ENCODE assay signal across 1 cellular context in the genomic region with DNA sequence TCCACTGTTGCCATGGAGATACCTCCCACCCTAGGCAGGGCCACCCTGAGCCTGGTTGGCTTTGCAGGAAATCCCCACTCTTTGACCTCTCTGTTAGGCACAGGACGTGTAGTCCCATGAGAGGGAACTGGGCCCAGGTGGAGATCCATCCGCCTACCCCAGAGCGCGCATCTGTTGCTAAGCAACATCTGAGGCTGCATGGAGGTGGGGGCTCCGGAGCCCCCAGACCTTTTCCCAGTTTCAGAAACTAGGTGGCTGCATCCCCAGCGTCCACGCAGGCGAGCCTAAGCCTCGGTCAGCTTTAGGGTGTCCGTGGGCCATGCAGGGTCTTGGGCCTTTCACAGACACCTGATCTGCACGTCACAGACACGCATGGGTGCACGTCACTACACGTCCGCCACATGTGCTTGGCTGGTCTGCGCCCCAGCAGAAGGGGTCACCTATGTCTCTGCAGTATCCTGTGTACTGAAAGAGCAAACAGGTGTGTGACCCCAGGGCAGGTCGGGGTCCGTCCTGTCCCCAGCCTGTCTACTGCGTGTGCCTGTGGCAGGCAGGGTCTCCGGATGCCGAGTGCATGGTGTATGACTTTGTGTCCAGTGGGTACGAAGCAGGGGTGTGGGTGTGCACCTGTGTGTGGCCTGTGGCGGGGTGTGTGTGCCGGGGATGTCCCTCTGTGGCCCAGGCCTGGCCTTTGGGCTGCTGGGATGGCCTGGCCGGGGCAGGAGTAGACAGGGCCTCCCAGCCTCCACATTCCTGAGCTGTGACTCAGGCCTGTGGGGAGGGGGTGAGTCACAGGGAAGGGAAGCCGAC.
TF ChIP-seq lines count a peak whose summit lies in the region.

No MANE protein-coding gene starts in this region.

TF ChIP-seq in HepG2, 621 proteins besides CTCF, POLR2A, EP300 and RAD21 (continued from another document and continues in another):
- TF ChIP-seq, protein P1, sequence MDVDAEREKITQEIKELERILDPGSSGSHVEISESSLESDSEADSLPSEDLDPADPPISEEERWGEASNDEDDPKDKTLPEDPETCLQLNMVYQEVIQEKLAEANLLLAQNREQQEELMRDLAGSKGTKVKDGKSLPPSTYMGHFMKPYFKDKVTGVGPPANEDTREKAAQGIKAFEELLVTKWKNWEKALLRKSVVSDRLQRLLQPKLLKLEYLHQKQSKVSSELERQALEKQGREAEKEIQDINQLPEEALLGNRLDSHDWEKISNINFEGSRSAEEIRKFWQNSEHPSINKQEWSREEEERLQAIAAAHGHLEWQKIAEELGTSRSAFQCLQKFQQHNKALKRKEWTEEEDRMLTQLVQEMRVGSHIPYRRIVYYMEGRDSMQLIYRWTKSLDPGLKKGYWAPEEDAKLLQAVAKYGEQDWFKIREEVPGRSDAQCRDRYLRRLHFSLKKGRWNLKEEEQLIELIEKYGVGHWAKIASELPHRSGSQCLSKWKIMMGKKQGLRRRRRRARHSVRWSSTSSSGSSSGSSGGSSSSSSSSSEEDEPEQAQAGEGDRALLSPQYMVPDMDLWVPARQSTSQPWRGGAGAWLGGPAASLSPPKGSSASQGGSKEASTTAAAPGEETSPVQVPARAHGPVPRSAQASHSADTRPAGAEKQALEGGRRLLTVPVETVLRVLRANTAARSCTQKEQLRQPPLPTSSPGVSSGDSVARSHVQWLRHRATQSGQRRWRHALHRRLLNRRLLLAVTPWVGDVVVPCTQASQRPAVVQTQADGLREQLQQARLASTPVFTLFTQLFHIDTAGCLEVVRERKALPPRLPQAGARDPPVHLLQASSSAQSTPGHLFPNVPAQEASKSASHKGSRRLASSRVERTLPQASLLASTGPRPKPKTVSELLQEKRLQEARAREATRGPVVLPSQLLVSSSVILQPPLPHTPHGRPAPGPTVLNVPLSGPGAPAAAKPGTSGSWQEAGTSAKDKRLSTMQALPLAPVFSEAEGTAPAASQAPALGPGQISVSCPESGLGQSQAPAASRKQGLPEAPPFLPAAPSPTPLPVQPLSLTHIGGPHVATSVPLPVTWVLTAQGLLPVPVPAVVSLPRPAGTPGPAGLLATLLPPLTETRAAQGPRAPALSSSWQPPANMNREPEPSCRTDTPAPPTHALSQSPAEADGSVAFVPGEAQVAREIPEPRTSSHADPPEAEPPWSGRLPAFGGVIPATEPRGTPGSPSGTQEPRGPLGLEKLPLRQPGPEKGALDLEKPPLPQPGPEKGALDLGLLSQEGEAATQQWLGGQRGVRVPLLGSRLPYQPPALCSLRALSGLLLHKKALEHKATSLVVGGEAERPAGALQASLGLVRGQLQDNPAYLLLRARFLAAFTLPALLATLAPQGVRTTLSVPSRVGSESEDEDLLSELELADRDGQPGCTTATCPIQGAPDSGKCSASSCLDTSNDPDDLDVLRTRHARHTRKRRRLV (CRISPR knock-in tag; IDR thresholded peaks at IDR 0.05): no peak
- TF ChIP-seq ZNF768 (CRISPR knock-in tag; IDR thresholded peaks at IDR 0.05) (peak; percentile 55), MEIS2 (CRISPR knock-in tag; IDR thresholded peaks at IDR 0.05) (peak; percentile 57; the same call in 1 of the 2 replicates), MTF2 (CRISPR knock-in tag; IDR thresholded peaks at IDR 0.05; ENCODE audit: borderline replicate concordance) (no peak), NCOA5 (CRISPR knock-in tag; IDR thresholded peaks at IDR 0.05) (no peak), SNRNP70 (IDR thresholded peaks at IDR 0.05; ENCODE audit: low read depth, low read length) (no peak), RFX1 (IDR thresholded peaks at IDR 0.05) (peak; percentile 44; the same call in 1 of the 2 replicates), ZNF547 (CRISPR knock-in tag; IDR thresholded peaks at IDR 0.05) (peak; percentile 68; the same call in 1 of the 2 replicates), KMT2A (CRISPR knock-in tag; IDR thresholded peaks at IDR 0.05) (no peak), ZNF776 (CRISPR knock-in tag; IDR thresholded peaks at IDR 0.05) (no peak), TP53 (CRISPR knock-in tag; conservative IDR thresholded peaks at IDR 0.05) (no peak), SAFB2 (CRISPR knock-in tag; IDR thresholded peaks at IDR 0.05; ENCODE audit: borderline replicate concordance, low read depth) (peak; percentile 16; the same call in 1 of the 2 replicates), ARNT2 (CRISPR knock-in tag; IDR thresholded peaks at IDR 0.05; ENCODE audit: low read depth) (0 out of 2 replicates have a peak, but pooled peaks have one; percentile 10), ZNF780A (CRISPR knock-in tag; IDR thresholded peaks at IDR 0.05) (no peak; the same call in 1 of the 2 replicates), ZNF382 (CRISPR knock-in tag; IDR thresholded peaks at IDR 0.05; ENCODE audit: borderline replicate concordance) (no peak), ZBTB21 (CRISPR knock-in tag; IDR thresholded peaks at IDR 0.05) (no peak), SOX5 (CRISPR knock-in tag; IDR thresholded peaks at IDR 0.05; ENCODE audit: borderline replicate concordance) (peak; percentile 52), ELF3 (CRISPR knock-in tag; IDR thresholded peaks at IDR 0.05) (peak; percentile 64), CBFB (CRISPR knock-in tag; IDR thresholded peaks at IDR 0.05) (0 out of 2 replicates have a peak, but pooled peaks have one; percentile 30), SIN3A (IDR thresholded peaks at IDR 0.05; ENCODE audit: borderline replicate concordance, low read depth, low read length) (no peak; the same call in 1 of the 2 replicates), HMGA1 (CRISPR knock-in tag; conservative IDR thresholded peaks at IDR 0.05) (no peak), NR2F6 (IDR thresholded peaks at IDR 0.05) (peak; percentile 85), NR2F6 (CRISPR knock-in tag; IDR thresholded peaks at IDR 0.05) (peak; percentile 67), HNRNPH1 (optimal IDR thresholded peaks at IDR 0.05; ENCODE audit: low read depth, low read length) (no peak), NFIC (IDR thresholded peaks at IDR 0.05; ENCODE audit: low read length) (no peak), ARHGAP35 (CRISPR knock-in tag; IDR thresholded peaks at IDR 0.05; ENCODE audit: borderline replicate concordance) (0 out of 2 replicates have a peak, but pooled peaks have one; percentile 54), TAF1 (CRISPR knock-in tag; IDR thresholded peaks at IDR 0.05) (no peak), ZNF30 (CRISPR knock-in tag; IDR thresholded peaks at IDR 0.05) (no peak)
- TF ChIP-seq, protein P2, sequence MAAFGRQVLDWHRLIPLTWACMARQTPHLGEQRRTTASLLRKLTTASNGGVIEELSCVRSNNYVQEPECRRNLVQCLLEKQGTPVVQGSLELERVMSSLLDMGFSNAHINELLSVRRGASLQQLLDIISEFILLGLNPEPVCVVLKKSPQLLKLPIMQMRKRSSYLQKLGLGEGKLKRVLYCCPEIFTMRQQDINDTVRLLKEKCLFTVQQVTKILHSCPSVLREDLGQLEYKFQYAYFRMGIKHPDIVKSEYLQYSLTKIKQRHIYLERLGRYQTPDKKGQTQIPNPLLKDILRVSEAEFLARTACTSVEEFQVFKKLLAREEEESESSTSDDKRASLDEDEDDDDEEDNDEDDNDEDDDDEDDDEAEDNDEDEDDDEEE (CRISPR knock-in tag; IDR thresholded peaks at IDR 0.05): no peak
- TF ChIP-seq, protein P3, sequence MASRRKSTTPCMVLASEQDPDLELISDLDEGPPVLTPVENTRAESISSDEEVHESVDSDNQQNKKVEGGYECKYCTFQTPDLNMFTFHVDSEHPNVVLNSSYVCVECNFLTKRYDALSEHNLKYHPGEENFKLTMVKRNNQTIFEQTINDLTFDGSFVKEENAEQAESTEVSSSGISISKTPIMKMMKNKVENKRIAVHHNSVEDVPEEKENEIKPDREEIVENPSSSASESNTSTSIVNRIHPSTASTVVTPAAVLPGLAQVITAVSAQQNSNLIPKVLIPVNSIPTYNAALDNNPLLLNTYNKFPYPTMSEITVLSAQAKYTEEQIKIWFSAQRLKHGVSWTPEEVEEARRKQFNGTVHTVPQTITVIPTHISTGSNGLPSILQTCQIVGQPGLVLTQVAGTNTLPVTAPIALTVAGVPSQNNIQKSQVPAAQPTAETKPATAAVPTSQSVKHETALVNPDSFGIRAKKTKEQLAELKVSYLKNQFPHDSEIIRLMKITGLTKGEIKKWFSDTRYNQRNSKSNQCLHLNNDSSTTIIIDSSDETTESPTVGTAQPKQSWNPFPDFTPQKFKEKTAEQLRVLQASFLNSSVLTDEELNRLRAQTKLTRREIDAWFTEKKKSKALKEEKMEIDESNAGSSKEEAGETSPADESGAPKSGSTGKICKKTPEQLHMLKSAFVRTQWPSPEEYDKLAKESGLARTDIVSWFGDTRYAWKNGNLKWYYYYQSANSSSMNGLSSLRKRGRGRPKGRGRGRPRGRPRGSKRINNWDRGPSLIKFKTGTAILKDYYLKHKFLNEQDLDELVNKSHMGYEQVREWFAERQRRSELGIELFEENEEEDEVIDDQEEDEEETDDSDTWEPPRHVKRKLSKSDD (CRISPR knock-in tag; IDR thresholded peaks at IDR 0.05; ENCODE audit: low read depth): 0 out of 2 replicates have a peak, but pooled peaks have one; percentile 19
- TF ChIP-seq, protein P4, sequence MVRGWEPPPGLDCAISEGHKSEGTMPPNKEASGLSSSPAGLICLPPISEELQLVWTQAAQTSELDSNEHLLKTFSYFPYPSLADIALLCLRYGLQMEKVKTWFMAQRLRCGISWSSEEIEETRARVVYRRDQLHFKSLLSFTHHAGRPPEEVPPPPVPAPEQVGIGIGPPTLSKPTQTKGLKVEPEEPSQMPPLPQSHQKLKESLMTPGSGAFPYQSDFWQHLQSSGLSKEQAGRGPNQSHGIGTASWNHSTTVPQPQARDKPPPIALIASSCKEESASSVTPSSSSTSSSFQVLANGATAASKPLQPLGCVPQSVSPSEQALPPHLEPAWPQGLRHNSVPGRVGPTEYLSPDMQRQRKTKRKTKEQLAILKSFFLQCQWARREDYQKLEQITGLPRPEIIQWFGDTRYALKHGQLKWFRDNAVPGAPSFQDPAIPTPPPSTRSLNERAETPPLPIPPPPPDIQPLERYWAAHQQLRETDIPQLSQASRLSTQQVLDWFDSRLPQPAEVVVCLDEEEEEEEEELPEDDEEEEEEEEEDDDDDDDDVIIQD (CRISPR knock-in tag; IDR thresholded peaks at IDR 0.05; ENCODE audit: low read depth): peak; percentile 28; the same call in 1 of the 2 replicates
- TF ChIP-seq, protein P5, sequence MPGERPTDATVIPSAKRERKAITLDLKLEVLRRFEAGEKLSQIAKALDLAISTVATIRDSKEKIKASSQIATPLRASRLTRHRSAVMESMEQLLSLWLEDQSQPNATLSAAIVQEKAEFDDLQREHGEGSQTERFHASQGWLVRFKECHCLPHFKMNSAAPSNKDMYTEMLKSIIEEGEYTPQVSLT (CRISPR knock-in tag; IDR thresholded peaks at IDR 0.05; ENCODE audit: borderline replicate concordance, low read depth): no peak
- TF ChIP-seq, protein P6, sequence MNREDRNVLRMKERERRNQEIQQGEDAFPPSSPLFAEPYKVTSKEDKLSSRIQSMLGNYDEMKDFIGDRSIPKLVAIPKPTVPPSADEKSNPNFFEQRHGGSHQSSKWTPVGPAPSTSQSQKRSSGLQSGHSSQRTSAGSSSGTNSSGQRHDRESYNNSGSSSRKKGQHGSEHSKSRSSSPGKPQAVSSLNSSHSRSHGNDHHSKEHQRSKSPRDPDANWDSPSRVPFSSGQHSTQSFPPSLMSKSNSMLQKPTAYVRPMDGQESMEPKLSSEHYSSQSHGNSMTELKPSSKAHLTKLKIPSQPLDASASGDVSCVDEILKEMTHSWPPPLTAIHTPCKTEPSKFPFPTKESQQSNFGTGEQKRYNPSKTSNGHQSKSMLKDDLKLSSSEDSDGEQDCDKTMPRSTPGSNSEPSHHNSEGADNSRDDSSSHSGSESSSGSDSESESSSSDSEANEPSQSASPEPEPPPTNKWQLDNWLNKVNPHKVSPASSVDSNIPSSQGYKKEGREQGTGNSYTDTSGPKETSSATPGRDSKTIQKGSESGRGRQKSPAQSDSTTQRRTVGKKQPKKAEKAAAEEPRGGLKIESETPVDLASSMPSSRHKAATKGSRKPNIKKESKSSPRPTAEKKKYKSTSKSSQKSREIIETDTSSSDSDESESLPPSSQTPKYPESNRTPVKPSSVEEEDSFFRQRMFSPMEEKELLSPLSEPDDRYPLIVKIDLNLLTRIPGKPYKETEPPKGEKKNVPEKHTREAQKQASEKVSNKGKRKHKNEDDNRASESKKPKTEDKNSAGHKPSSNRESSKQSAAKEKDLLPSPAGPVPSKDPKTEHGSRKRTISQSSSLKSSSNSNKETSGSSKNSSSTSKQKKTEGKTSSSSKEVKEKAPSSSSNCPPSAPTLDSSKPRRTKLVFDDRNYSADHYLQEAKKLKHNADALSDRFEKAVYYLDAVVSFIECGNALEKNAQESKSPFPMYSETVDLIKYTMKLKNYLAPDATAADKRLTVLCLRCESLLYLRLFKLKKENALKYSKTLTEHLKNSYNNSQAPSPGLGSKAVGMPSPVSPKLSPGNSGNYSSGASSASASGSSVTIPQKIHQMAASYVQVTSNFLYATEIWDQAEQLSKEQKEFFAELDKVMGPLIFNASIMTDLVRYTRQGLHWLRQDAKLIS (CRISPR knock-in tag; IDR thresholded peaks at IDR 0.05): no peak
- TF ChIP-seq, protein P7, sequence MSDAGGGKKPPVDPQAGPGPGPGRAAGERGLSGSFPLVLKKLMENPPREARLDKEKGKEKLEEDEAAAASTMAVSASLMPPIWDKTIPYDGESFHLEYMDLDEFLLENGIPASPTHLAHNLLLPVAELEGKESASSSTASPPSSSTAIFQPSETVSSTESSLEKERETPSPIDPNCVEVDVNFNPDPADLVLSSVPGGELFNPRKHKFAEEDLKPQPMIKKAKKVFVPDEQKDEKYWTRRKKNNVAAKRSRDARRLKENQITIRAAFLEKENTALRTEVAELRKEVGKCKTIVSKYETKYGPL (CRISPR knock-in tag; IDR thresholded peaks at IDR 0.05): no peak
- TF ChIP-seq, protein P8, sequence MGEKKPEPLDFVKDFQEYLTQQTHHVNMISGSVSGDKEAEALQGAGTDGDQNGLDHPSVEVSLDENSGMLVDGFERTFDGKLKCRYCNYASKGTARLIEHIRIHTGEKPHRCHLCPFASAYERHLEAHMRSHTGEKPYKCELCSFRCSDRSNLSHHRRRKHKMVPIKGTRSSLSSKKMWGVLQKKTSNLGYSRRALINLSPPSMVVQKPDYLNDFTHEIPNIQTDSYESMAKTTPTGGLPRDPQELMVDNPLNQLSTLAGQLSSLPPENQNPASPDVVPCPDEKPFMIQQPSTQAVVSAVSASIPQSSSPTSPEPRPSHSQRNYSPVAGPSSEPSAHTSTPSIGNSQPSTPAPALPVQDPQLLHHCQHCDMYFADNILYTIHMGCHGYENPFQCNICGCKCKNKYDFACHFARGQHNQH (CRISPR knock-in tag; IDR thresholded peaks at IDR 0.05): peak; percentile 71
- TF ChIP-seq, protein P9, sequence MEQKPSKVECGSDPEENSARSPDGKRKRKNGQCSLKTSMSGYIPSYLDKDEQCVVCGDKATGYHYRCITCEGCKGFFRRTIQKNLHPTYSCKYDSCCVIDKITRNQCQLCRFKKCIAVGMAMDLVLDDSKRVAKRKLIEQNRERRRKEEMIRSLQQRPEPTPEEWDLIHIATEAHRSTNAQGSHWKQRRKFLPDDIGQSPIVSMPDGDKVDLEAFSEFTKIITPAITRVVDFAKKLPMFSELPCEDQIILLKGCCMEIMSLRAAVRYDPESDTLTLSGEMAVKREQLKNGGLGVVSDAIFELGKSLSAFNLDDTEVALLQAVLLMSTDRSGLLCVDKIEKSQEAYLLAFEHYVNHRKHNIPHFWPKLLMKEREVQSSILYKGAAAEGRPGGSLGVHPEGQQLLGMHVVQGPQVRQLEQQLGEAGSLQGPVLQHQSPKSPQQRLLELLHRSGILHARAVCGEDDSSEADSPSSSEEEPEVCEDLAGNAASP (CRISPR knock-in tag; IDR thresholded peaks at IDR 0.05; ENCODE audit: borderline replicate concordance): peak; percentile 90
